11 cellular contexts compared by ENCODE assay signal in genomic region chr4:2292679-2293108, GRCh38. TPM values are rescaled to one million over a fixed set of nuclear protein-coding genes. Genes with fewer than 3 reads are reported as not detected.
DNase-seq lines count a peak whose midpoint lies in the region; ATAC-seq, FAIRE-seq and TF ChIP-seq lines count a peak whose summit lies in the region.
"Had no signal": no experiment of that assay in that cellular context is flagged by ENCODE, and none has a peak within 500 bp of the region (broad histone marks: within the 10 kb centered on the region; RNA-seq: fewer than 3 reads in every experiment).

No MANE protein-coding gene starts in this region.

- TF ChIP-seq CTCF in AG09309 (IDR thresholded peaks at IDR 0.05; ENCODE audit: control insufficient read depth, insufficient read depth, low read depth, low read length, missing control alignments) (no peak), K562 (IDR thresholded peaks at IDR 0.05 in 2 of 3, conservative IDR thresholded peaks at IDR 0.05 in 1 of 3; ENCODE audit: insufficient read depth in 2 of 3, low read depth in 1 of 3, low read length in 3 of 3) (no peak)

- no peak overlapping the region for H2BK12ac ChIP-seq in mesenchymal stem cell (ENCODE audit: low read length in 2 of 2)

- H3K4ac ChIP-seq in mesenchymal stem cell (ENCODE audit: low read depth in 1 of 2, low read length in 2 of 2) = no peak overlapping the region

- H3K36me3 ChIP-seq in H7 (replicated peaks; ENCODE audit: control insufficient read depth, insufficient read depth, low read length) (no peaks in the 10 kb centered on the region), K562 (ENCODE audit: control insufficient read depth, insufficient read depth, low read length) (peaks cover 4% of the 10 kb centered on the region; the same call in 1 of the 3 replicates), mesenchymal stem cell (ENCODE audit: control insufficient read depth in 1 of 2, insufficient read depth in 2 of 2, low read depth in 1 of 2, low read length in 2 of 2) (peaks cover 0 to 57% of the 10 kb centered on the region in 2 experiments)

- POLR2A ChIA-PET in K562 (lab: Yijun Ruan, JAX) = no interaction called here

- no TSS peak for BruUV-seq in K562 (replicated peaks; lab: Mats Ljungman, UMichigan)

- H4K8ac ChIP-seq in mesenchymal stem cell (ENCODE audit: low read length) = no peak overlapping the region

- no peak for TF ChIP-seq POLR2A in K562 (conservative IDR thresholded peaks at IDR 0.05)

- no peak overlapping the region for H3K23ac ChIP-seq in mesenchymal stem cell (ENCODE audit: low read length in 2 of 2)

- H3K9ac ChIP-seq in K562 (ENCODE audit: insufficient read depth in 1 of 2, low read depth in 2 of 2, low read length in 2 of 2) = no peak overlapping the region
- peak overlapping the region; percentile 27 for H3K9ac ChIP-seq in mesenchymal stem cell (ENCODE audit: low read length)

- H3K4me2 ChIP-seq in K562 (ENCODE audit: insufficient read depth, low read length) (no peak overlapping the region), mesenchymal stem cell (ENCODE audit: low read length, poor library complexity, severe bottlenecking) (no peak overlapping the region)

- H2AK5ac ChIP-seq in mesenchymal stem cell (ENCODE audit: low read length, severe bottlenecking) = no peak overlapping the region

- 23% methylated on average over 5 of the region's 5 CpGs for WGBS in K562 (ENCODE audit: insufficient coverage, low coverage, missing lambda C conversion rate)
- 62% methylated on average over 4 of the region's 5 CpGs for WGBS in mesenchymal stem cell

- no peak overlapping the region for H3K27ac ChIP-seq in K562 (ENCODE audit: extremely low read depth, low read depth, low read length)
- H3K27ac ChIP-seq in mesenchymal stem cell (ENCODE audit: low read length, poor library complexity, severe bottlenecking) = no peak overlapping the region
- H3K27ac ChIP-seq: epithelial cell of prostate had no signal

- no peak for ATAC-seq in K562
- ATAC-seq in HG03039 (IDR thresholded peaks at IDR 0.05; ENCODE audit: unreplicated experiment) = no peak
- no peak for ATAC-seq in GM21423 (IDR thresholded peaks at IDR 0.05; ENCODE audit: unreplicated experiment)
- no peak for ATAC-seq in GM21825 (IDR thresholded peaks at IDR 0.05; ENCODE audit: unreplicated experiment)
- ATAC-seq: Panc1 had no signal

- no peak overlapping the region for H3K18ac ChIP-seq in mesenchymal stem cell (ENCODE audit: low read depth in 1 of 2, low read length in 2 of 2)

- H4K20me1 ChIP-seq in K562 (replicated peaks; ENCODE audit: control insufficient read depth, insufficient read depth, low read length) = no peaks in the 10 kb centered on the region

- H3K4me3 ChIP-seq in AG09309 (ENCODE audit: control insufficient read depth, low read depth, low read length) (no peak overlapping the region), H7 (ENCODE audit: insufficient read depth, low read depth, low read length) (no peak overlapping the region), K562 (no peak overlapping the region), mesenchymal stem cell (ENCODE audit: insufficient read depth in 1 of 2, low read depth in 1 of 2, low read length in 2 of 2) (no peak overlapping the region)

- FAIRE-seq in K562 (lab: Jason Lieb, UNC) = no peak

- no peak overlapping the region for H4K91ac ChIP-seq in mesenchymal stem cell (ENCODE audit: low read length)

- intact Hi-C loops in K562 (cut with micrococcal nuclease) = no loop called here

- no peak for TF ChIP-seq EP300 in K562 (IDR thresholded peaks at IDR 0.05; ENCODE audit: low read length)

- no peak for TF ChIP-seq RAD21 in K562 (CRISPR knock-in tag; conservative IDR thresholded peaks at IDR 0.05 in 1 of 2, IDR thresholded peaks at IDR 0.05 in 1 of 2)

- DNase-seq in AG09309 (ENCODE audit: low read depth) (peak; percentile 58), H7 (peak; percentile 35), K562 (ENCODE audit: extremely low read depth in 1 of 4, low spot score in 3 of 4) (no peak), mesenchymal stem cell (no peak), DMS114 treated with DMSO at 0.1 percent for 48 hours (lab: John Stamatoyannopoulos, UW; ENCODE audit: unreplicated experiment) (no peak)
- DNase-seq: NCI-H1092 had no signal

- H3K27me3 ChIP-seq in H7 (ENCODE audit: control insufficient read depth, insufficient read depth, low read length) (no peaks in the 10 kb centered on the region), K562 (ENCODE audit: control insufficient read depth in 2 of 2, insufficient read depth in 2 of 2, low read length in 2 of 2) (no peaks in the 10 kb centered on the region), mesenchymal stem cell (ENCODE audit: control insufficient read depth in 1 of 2, insufficient read depth in 1 of 2, low read length in 2 of 2) (no peaks in the 10 kb centered on the region)

- H3K14ac ChIP-seq in mesenchymal stem cell (ENCODE audit: low read length in 2 of 2) = no peak overlapping the region

- H3K4me1 ChIP-seq in K562 (replicated peaks in 1 of 2; ENCODE audit: control insufficient read depth in 2 of 2, insufficient read depth in 2 of 2, low read length in 2 of 2) (peaks cover 0 to 54% of the 10 kb centered on the region in 2 experiments; a peak in 3 of 5 replicates), mesenchymal stem cell (ENCODE audit: control insufficient read depth, insufficient read depth, low read depth, low read length) (peaks cover 9% of the 10 kb centered on the region)

- H3K9me3 ChIP-seq in K562 (replicated peaks; ENCODE audit: control insufficient read depth, insufficient read depth, low read depth, low read length) (no peaks in the 10 kb centered on the region), mesenchymal stem cell (ENCODE audit: control insufficient read depth, low read length) (no peaks in the 10 kb centered on the region)

- no peak overlapping the region for H2BK120ac ChIP-seq in mesenchymal stem cell (ENCODE audit: low read depth, low read length)

- H2BK15ac ChIP-seq in mesenchymal stem cell (ENCODE audit: low read depth, poor library complexity, severe bottlenecking) = no peak overlapping the region

- H2AFZ ChIP-seq in K562 (ENCODE audit: low read depth, low read length) = no peak overlapping the region
- no peak overlapping the region for H2AFZ ChIP-seq in mesenchymal stem cell (ENCODE audit: low read depth, low read length)

- in situ Hi-C loops in K562 (cut with MboI) = no loop called here

- CTCF ChIA-PET in K562 (lab: Yijun Ruan, JAX; ENCODE audit: low intra/inter-chr PET ratio) = no interaction called here

- peaks cover 2% of the 10 kb centered on the region for H3K9me1 ChIP-seq in K562 (ENCODE audit: control insufficient read depth, insufficient read depth, low read length)

- no peaks in the 10 kb centered on the region for H3K79me2 ChIP-seq in K562 (ENCODE audit: control insufficient read depth, insufficient read depth, low read length)

- H3K79me1 ChIP-seq in mesenchymal stem cell (replicated peaks; ENCODE audit: low read length, poor library complexity, severe bottlenecking) = peaks cover 45% of the 10 kb centered on the region

- H2BK5ac ChIP-seq in mesenchymal stem cell (ENCODE audit: low read depth, low read length, poor library complexity, severe bottlenecking) = no peak overlapping the region

RNA-seq across cellular contexts. Expression of gene MXD4, which starts 30.8 kb away (rescaled TPM):
- 13.4 and 22.3 TPM in 2 replicates for total RNA-seq in H7 (2014; rRNA removed; shearing (Covaris generic))
- total RNA-seq in K562 (2011; cell fraction: chromatin; rRNA removed; ENCODE audit: low replicate concordance) = 28.6 and 67.2 TPM in 2 replicates
- 27.8 and 29.2 TPM in 2 replicates for total RNA-seq in K562 (2011; cell fraction: nucleolus; rRNA removed)
- 20.9 and 26.7 TPM in 2 replicates for total RNA-seq in K562 (2011; cell fraction: nucleoplasm; rRNA removed)
- 8.8 and 11.2 TPM in 2 replicates for total RNA-seq in K562 (2014; rRNA removed)
- 1.3 and 1.7 TPM in 2 replicates for total RNA-seq in K562 (2014; rRNA removed; fragmentation: Illumina TruSeq; extraction: Trizol)
- total RNA-seq in K562 (2015; rRNA removed; fragmentation: Illumina TruSeq; extraction: Trizol) = 5.9 and 6.1 TPM in 2 replicates
- 13.5 and 14.0 TPM in 2 replicates for total RNA-seq in K562 (2021)
- polyA plus RNA-seq in K562 (2011; rRNA removed) = 9.1 and 14.4 TPM in 2 replicates
- 10.3 and 17.4 TPM in 2 replicates for polyA plus RNA-seq in K562 (2011; cell fraction: cytosol; rRNA removed)
- 49.5 and 56.9 TPM in 2 replicates for polyA plus RNA-seq in K562 (2011; cell fraction: nucleus; rRNA removed)
- polyA plus RNA-seq in K562 (2012) = 9.3 and 17.8 TPM in 2 replicates
- 4.4 and 7.0 TPM in 2 replicates for polyA plus RNA-seq in K562 (2014; fragmentation: Illumina TruSeq; extraction: Trizol)
- under 1 TPM; 0.06 to 0.29 TPM for polyA plus RNA-seq in K562 (2014; fragmentation: Nextera tagmentation; extraction: Ambion mirVana)
- 8.9 and 10.2 TPM in 2 replicates for polyA plus RNA-seq in K562 (2014; rRNA removed)
- polyA minus RNA-seq in K562 (2011; rRNA and poly(A)+ RNA removed) = 3.4 and 3.6 TPM in 2 replicates
- polyA minus RNA-seq in K562 (2011; cell fraction: cytosol; rRNA and poly(A)+ RNA removed) = 4.6 and 8.3 TPM in 2 replicates
- 13.1 and 22.0 TPM in 2 replicates for polyA minus RNA-seq in K562 (2011; cell fraction: nucleus; rRNA and poly(A)+ RNA removed)
- 61.3 TPM for polyA plus RNA-seq in mesenchymal stem cell (2013, experiment 1 of 2)
- polyA plus RNA-seq in mesenchymal stem cell (2013, experiment 2 of 2) = 61.0 TPM

RNA-seq across cellular contexts. Expression of gene HAUS3, which starts 50.8 kb away (rescaled TPM):
- total RNA-seq in H7 (2014; rRNA removed; shearing (Covaris generic)) = 8.5 and 16.4 TPM in 2 replicates
- 10.9 and 54.8 TPM in 2 replicates for total RNA-seq in K562 (2011; cell fraction: chromatin; rRNA removed; ENCODE audit: low replicate concordance)
- total RNA-seq in K562 (2011; cell fraction: nucleolus; rRNA removed) = 8.7 and 12.0 TPM in 2 replicates
- total RNA-seq in K562 (2011; cell fraction: nucleoplasm; rRNA removed) = 17.7 and 23.4 TPM in 2 replicates
- total RNA-seq in K562 (2014; rRNA removed) (14.9 and 15.8 TPM in 2 replicates), K562 (2014; rRNA removed; fragmentation: Illumina TruSeq; extraction: Trizol) (25.7 and 29.2 TPM in 2 replicates), K562 (2015; rRNA removed; fragmentation: Illumina TruSeq; extraction: Trizol) (20.1 and 22.3 TPM in 2 replicates), K562 (2021) (19.8 and 20.0 TPM in 2 replicates)
- polyA plus RNA-seq in K562 (2011; rRNA removed) (15.3 and 21.5 TPM in 2 replicates), K562 (2014; fragmentation: Illumina TruSeq; extraction: Trizol) (18.7 and 22.3 TPM in 2 replicates), K562 (2014; fragmentation: Nextera tagmentation; extraction: Ambion mirVana) (1 to 10 TPM; 8.9 to 9.6 TPM), K562 (2014; rRNA removed) (22.8 and 25.0 TPM in 2 replicates)
- polyA plus RNA-seq in K562 (2011; cell fraction: cytosol; rRNA removed) = 6.7 and 9.4 TPM in 2 replicates
- 15.3 and 17.4 TPM in 2 replicates for polyA plus RNA-seq in K562 (2011; cell fraction: nucleus; rRNA removed)
- 15.3 and 16.2 TPM in 2 replicates for polyA plus RNA-seq in K562 (2012)
- 12.1 and 15.7 TPM in 2 replicates for polyA minus RNA-seq in K562 (2011; rRNA and poly(A)+ RNA removed)
- 5.9 and 8.2 TPM in 2 replicates for polyA minus RNA-seq in K562 (2011; cell fraction: cytosol; rRNA and poly(A)+ RNA removed)
- 8.5 and 14.3 TPM in 2 replicates for polyA minus RNA-seq in K562 (2011; cell fraction: nucleus; rRNA and poly(A)+ RNA removed)
- polyA plus RNA-seq in mesenchymal stem cell (2013, experiment 1 of 2) = 7.1 TPM
- 7.2 TPM for polyA plus RNA-seq in mesenchymal stem cell (2013, experiment 2 of 2)

RNA-seq across cellular contexts. Expression of gene POLN, which starts 50.8 kb away (rescaled TPM):
- 0.96 and 2.4 TPM in 2 replicates for total RNA-seq in H7 (2014; rRNA removed; shearing (Covaris generic))
- total RNA-seq in K562 (2011; cell fraction: chromatin; rRNA removed; ENCODE audit: low replicate concordance) = 3.2 and 4.6 TPM in 2 replicates
- total RNA-seq in K562 (2011; cell fraction: nucleolus; rRNA removed) = 0.33 and 0.39 TPM in 2 replicates
- total RNA-seq in K562 (2011; cell fraction: nucleoplasm; rRNA removed) = 0.37 and 1.5 TPM in 2 replicates
- 0.09 and 0.16 TPM in 2 replicates for total RNA-seq in K562 (2014; rRNA removed)
- 0.47 and 0.70 TPM in 2 replicates for total RNA-seq in K562 (2014; rRNA removed; fragmentation: Illumina TruSeq; extraction: Trizol)
- 0.72 and 0.91 TPM in 2 replicates for total RNA-seq in K562 (2015; rRNA removed; fragmentation: Illumina TruSeq; extraction: Trizol)
- 0.45 and 0.58 TPM in 2 replicates for total RNA-seq in K562 (2021)
- 0.54 and 0.70 TPM in 2 replicates for polyA plus RNA-seq in K562 (2011; rRNA removed)
- 0.12 and 0.25 TPM in 2 replicates for polyA plus RNA-seq in K562 (2011; cell fraction: cytosol; rRNA removed)
- polyA plus RNA-seq in K562 (2011; cell fraction: nucleus; rRNA removed) = 0.40 and 1.5 TPM in 2 replicates
- polyA plus RNA-seq in K562 (2012) = 0.33 and 1.5 TPM in 2 replicates
- 0.15 and 0.33 TPM in 2 replicates for polyA plus RNA-seq in K562 (2014; fragmentation: Illumina TruSeq; extraction: Trizol)
- under 1 TPM; 0.08 to 0.25 TPM for polyA plus RNA-seq in K562 (2014; fragmentation: Nextera tagmentation; extraction: Ambion mirVana)
- 0.32 and 0.46 TPM in 2 replicates for polyA plus RNA-seq in K562 (2014; rRNA removed)
- polyA minus RNA-seq in K562 (2011; rRNA and poly(A)+ RNA removed) = 1.2 and 2.1 TPM in 2 replicates
- 0.73 TPM in 1 of 2 replicates, not detected in the other for polyA minus RNA-seq in K562 (2011; cell fraction: cytosol; rRNA and poly(A)+ RNA removed)
- polyA minus RNA-seq in K562 (2011; cell fraction: nucleus; rRNA and poly(A)+ RNA removed) = 0.40 and 0.56 TPM in 2 replicates
- polyA plus RNA-seq in mesenchymal stem cell (2013, experiment 1 of 2) = 1.0 TPM
- polyA plus RNA-seq in mesenchymal stem cell (2013, experiment 2 of 2) = 1.1 TPM

Comparison
In these comparisons a context has a peak if more than half of its experiments do, and no peak if none do; other contexts are left out.
1. DNase-seq: peak in AG09309 (single experiment) and H7 (single experiment); none in K562 (0 of 4), mesenchymal stem cell (single experiment) and DMS114 treated with DMSO at 0.1 percent for 48 hours (single experiment).